In genomic region chr11:119759747-119760412, GRCh38 we compare ENCODE assay signal across 15 cellular contexts.
"Had no signal": no experiment of that assay in that cellular context is flagged by ENCODE, and none has a peak within 500 bp of the region (broad histone marks: within the 10 kb centered on the region; RNA-seq: fewer than 3 reads in every experiment).

No MANE protein-coding gene starts in this region.

- H3K27me3 ChIP-seq: heart left ventricle, testis had no signal

- H3K4me3 Mint-ChIP-seq: activated naive CD8-positive, alpha-beta T cell treated with anti-CD3 and anti-CD28 coated beads for 36 hours; nephron progenitor cell; stimulated activated naive CD8-positive, alpha-beta T cell treated with anti-CD3 and anti-CD28 coated beads, Interleukin-15, Interleukin-2, amounts not matched to agents 100 ng/mL and 50 ng/mL, for 24 hours; T-helper 17 cell had no signal

- H3K36me3 Mint-ChIP-seq: activated naive CD8-positive, alpha-beta T cell treated with anti-CD3 and anti-CD28 coated beads for 36 hours had no signal

- H3K4me3 ChIP-seq: breast epithelium, esophagus squamous epithelium, heart left ventricle, testis had no signal

- H3K36me3 ChIP-seq: breast epithelium, esophagus squamous epithelium, heart left ventricle had no signal

- ATAC-seq: activated CD4-positive, CD25-positive, alpha-beta regulatory T cell treated with anti-CD3 and anti-CD28 coated beads, Interleukin-2, amount 50 U/mL, for 24 hours; heart left ventricle; T-helper 17 cell had no signal

- DNase-seq: activated CD4-positive, alpha-beta T cell treated with anti-CD3 and anti-CD28 coated beads, Interleukin-2, amount 50 U/mL, for 4 hours; activated gamma-delta T cell treated with Interleukin-2 at 50 U/mL for 16 hours; activated naive CD8-positive, alpha-beta T cell treated with anti-CD3 and anti-CD28 coated beads for 36 hours; activated T-cell treated with anti-CD3 and anti-CD28 coated beads, Interleukin-2, amount 50 U/mL, for 1 hour; esophagus squamous epithelium; foreskin melanocyte; heart left ventricle; nephron progenitor cell; stimulated activated CD4-positive, alpha-beta T cell treated with anti-CD3 and anti-CD28 coated beads, Interleukin-15, amount 100 ng/mL, for 24 hours; stimulated activated CD4-positive, alpha-beta T cell treated with anti-CD3 and anti-CD28 coated beads, Interleukin-4, amount 100 ng/mL, for 24 hours; T-helper 17 cell; testis had no signal

- H3K9me3 Mint-ChIP-seq: activated naive CD8-positive, alpha-beta T cell treated with anti-CD3 and anti-CD28 coated beads for 36 hours; nephron progenitor cell; stimulated activated naive CD8-positive, alpha-beta T cell treated with anti-CD3 and anti-CD28 coated beads, Interleukin-15, Interleukin-2, amounts not matched to agents 100 ng/mL and 50 ng/mL, for 24 hours had no signal

- H3K27ac ChIP-seq: breast epithelium, esophagus squamous epithelium, heart left ventricle, testis had no signal

- H3K27ac Mint-ChIP-seq: activated naive CD8-positive, alpha-beta T cell treated with anti-CD3 and anti-CD28 coated beads for 36 hours; nephron progenitor cell; stimulated activated naive CD8-positive, alpha-beta T cell treated with anti-CD3 and anti-CD28 coated beads, Interleukin-15, Interleukin-2, amounts not matched to agents 100 ng/mL and 50 ng/mL, for 24 hours; T-helper 17 cell had no signal

- H3K4me1 ChIP-seq: breast epithelium had no signal

- H3K9me3 ChIP-seq: breast epithelium, esophagus squamous epithelium, heart left ventricle, testis had no signal
